ENCODE assay signal across 20 cellular contexts in the genomic region with DNA sequence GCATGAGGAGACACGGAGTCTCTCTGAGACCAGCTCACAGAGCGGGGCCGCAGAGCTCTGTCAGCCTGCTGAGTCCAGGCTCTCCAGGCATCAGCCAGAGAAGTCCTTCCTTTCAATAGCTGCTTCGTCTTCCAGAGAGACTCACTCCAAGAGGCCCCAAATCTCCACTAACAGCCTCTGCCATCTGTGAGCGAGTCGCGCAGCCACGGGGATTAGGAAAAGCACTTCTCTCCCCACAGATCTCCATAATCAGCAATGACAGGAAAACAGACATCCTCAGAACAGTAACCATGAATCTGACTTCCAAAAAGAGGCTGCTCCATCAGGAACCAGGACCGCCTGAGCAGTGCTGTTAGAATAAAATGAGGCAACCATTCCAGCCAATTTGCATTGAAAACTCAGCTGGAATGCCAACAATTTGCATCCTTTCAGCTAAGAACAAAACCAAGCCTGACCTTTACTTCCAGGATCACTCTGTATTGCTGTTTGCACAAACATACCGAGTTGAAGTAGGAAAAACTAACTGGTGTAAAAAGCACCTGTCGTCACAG.
DNase-seq lines count a peak whose midpoint lies in the region; ATAC-seq and TF ChIP-seq lines count a peak whose summit lies in the region.
"Had no signal": no experiment of that assay in that cellular context is flagged by ENCODE, and none has a peak within 500 bp of the region (broad histone marks: within the 10 kb centered on the region; RNA-seq: fewer than 3 reads in every experiment).

No MANE protein-coding gene starts in this region.

- DNase-seq in NCI-H1417 (lab: John Stamatoyannopoulos, UW) = peak in 2 of 3 experiments; percentile 35 to 51
- DNase-seq in NCI-H1417 treated with DMSO at 0.1 percent for 48 hours (lab: John Stamatoyannopoulos, UW) = no peak
- peak; percentile 99 for DNase-seq in NCI-H526 treated with DMSO at 0.1 percent for 48 hours (lab: John Stamatoyannopoulos, UW)
- no peak for DNase-seq in endothelial cell (ENCODE audit: low spot score)
- no peak for DNase-seq in neural crest cell (ENCODE audit: low read depth, low spot score)
- DNase-seq in KBM-7 = no peak
- no peak for DNase-seq in naive thymus-derived CD4-positive, alpha-beta T cell
- no peak for DNase-seq in sciatic nerve (ENCODE audit: low spot score)
- DNase-seq: 8988T; activated CD4-positive, alpha-beta T cell treated with anti-CD3 and anti-CD28 coated beads, Interleukin-2, amount 50 U/mL, for 4 hours; activated T-cell treated with anti-CD3 and anti-CD28 coated beads, Interleukin-2, amount 50 U/mL, for 4 hours; adrenal gland; mammary epithelial cell; NCI-H446 treated with DMSO at 0.1 percent for 48 hours; stimulated activated naive CD4-positive, alpha-beta T cell treated with Interleukin-2 at 50 U/mL for 16 hours; upper lobe of right lung had no signal

- ATAC-seq in naive thymus-derived CD4-positive, alpha-beta T cell = no peak
- no peak for ATAC-seq in sciatic nerve
- ATAC-seq: activated T-cell treated with anti-CD3 and anti-CD28 coated beads, Interleukin-2, amount 50 U/mL, for 4 hours; upper lobe of right lung had no signal

- TF ChIP-seq CTCF in endothelial cell (IDR thresholded peaks at IDR 0.05; ENCODE audit: unreplicated experiment) = no peak
- no peak for TF ChIP-seq CTCF in neural crest cell (conservative IDR thresholded peaks at IDR 0.05)

- peaks cover 1% of the 10 kb centered on the region for H3K27me3 Mint-ChIP-seq in endothelial cell (ENCODE audit: unreplicated experiment)
- H3K27me3 Mint-ChIP-seq in neural crest cell (ENCODE audit: low read depth) = no peaks in the 10 kb centered on the region
- H3K27me3 Mint-ChIP-seq in naive thymus-derived CD4-positive, alpha-beta T cell = peaks cover 0 to 3% (median 0%) of the 10 kb centered on the region in 5 donors

- H3K4me3 Mint-ChIP-seq in endothelial cell (ENCODE audit: unreplicated experiment) = peak overlapping the region; percentile 70
- H3K4me3 Mint-ChIP-seq in neural crest cell = peak overlapping the region; percentile 9
- no peak overlapping the region for H3K4me3 Mint-ChIP-seq in naive thymus-derived CD4-positive, alpha-beta T cell
- H3K4me3 Mint-ChIP-seq: activated T-cell treated with anti-CD3 and anti-CD28 coated beads, Interleukin-2, amount 50 U/mL, for 4 hours; T-helper 2 cell treated with Interferon-gamma antibody and Interleukin-4, amounts not matched to agents 5 μg/mL and 100 μg/mL, for 36 hours had no signal

- intact Hi-C loops in naive thymus-derived CD4-positive, alpha-beta T cell (cut with micrococcal nuclease) = no loop called here
- intact Hi-C loops in sciatic nerve (cut with DNase I) = no loop called here

- H3K27ac Mint-ChIP-seq in endothelial cell (ENCODE audit: unreplicated experiment) = no peak overlapping the region
- H3K27ac Mint-ChIP-seq in neural crest cell (ENCODE audit: unreplicated experiment) = peak overlapping the region; percentile 78
- no peak overlapping the region for H3K27ac Mint-ChIP-seq in naive thymus-derived CD4-positive, alpha-beta T cell
- H3K27ac Mint-ChIP-seq: T-helper 2 cell treated with Interferon-gamma antibody and Interleukin-4, amounts not matched to agents 5 μg/mL and 100 μg/mL, for 36 hours had no signal

- H3K36me3 Mint-ChIP-seq in endothelial cell (ENCODE audit: low read depth, unreplicated experiment) = peaks cover 15% of the 10 kb centered on the region
- H3K36me3 Mint-ChIP-seq in neural crest cell (ENCODE audit: low read depth) = peaks cover 4% of the 10 kb centered on the region
- H3K36me3 Mint-ChIP-seq in naive thymus-derived CD4-positive, alpha-beta T cell = peaks cover 0 to 2% (median 0%) of the 10 kb centered on the region in 5 donors

- POLR2A ChIA-PET in naive thymus-derived CD4-positive, alpha-beta T cell (lab: Charles Lee) = no interaction called here

- H3K36me3 ChIP-seq in naive thymus-derived CD4-positive, alpha-beta T cell (ENCODE audit: control insufficient read depth in 2 of 3, insufficient read depth in 3 of 3, low read length in 3 of 3) = no peaks in the 10 kb centered on the region
- H3K36me3 ChIP-seq: adrenal gland, upper lobe of right lung had no signal

- H3K9me3 Mint-ChIP-seq in endothelial cell (ENCODE audit: unreplicated experiment) (no peaks in the 10 kb centered on the region), neural crest cell (peaks cover 4% of the 10 kb centered on the region)
- no peaks in the 10 kb centered on the region for H3K9me3 Mint-ChIP-seq in naive thymus-derived CD4-positive, alpha-beta T cell
- H3K9me3 Mint-ChIP-seq: activated T-cell treated with anti-CD3 and anti-CD28 coated beads, Interleukin-2, amount 50 U/mL, for 4 hours; T-helper 2 cell treated with Interferon-gamma antibody and Interleukin-4, amounts not matched to agents 5 μg/mL and 100 μg/mL, for 36 hours had no signal

- H3K9me3 ChIP-seq in naive thymus-derived CD4-positive, alpha-beta T cell (ENCODE audit: control insufficient read depth in 2 of 3, low read length in 3 of 3) = no peaks in the 10 kb centered on the region
- H3K9me3 ChIP-seq: adrenal gland, upper lobe of right lung had no signal

- no peaks in the 10 kb centered on the region for H3K4me1 ChIP-seq in naive thymus-derived CD4-positive, alpha-beta T cell (ENCODE audit: control insufficient read depth in 2 of 2, insufficient read depth in 2 of 2, low read length in 2 of 2)
- H3K4me1 ChIP-seq: adrenal gland, upper lobe of right lung had no signal

- H3K4me1 Mint-ChIP-seq in endothelial cell (ENCODE audit: unreplicated experiment) (peaks cover 6% of the 10 kb centered on the region), neural crest cell (peaks cover 40% of the 10 kb centered on the region)
- no peaks in the 10 kb centered on the region for H3K4me1 Mint-ChIP-seq in naive thymus-derived CD4-positive, alpha-beta T cell

- no peak overlapping the region for H3K27ac ChIP-seq in naive thymus-derived CD4-positive, alpha-beta T cell (ENCODE audit: low read depth, low read length)
- H3K27ac ChIP-seq: adrenal gland, coronary artery, RWPE1, skin epidermis, upper lobe of right lung had no signal

- H3K27me3 ChIP-seq in naive thymus-derived CD4-positive, alpha-beta T cell (ENCODE audit: control insufficient read depth in 2 of 2, insufficient read depth in 2 of 2, low read length in 2 of 2) = no peaks in the 10 kb centered on the region
- H3K27me3 ChIP-seq: adrenal gland, upper lobe of right lung had no signal

- CTCF ChIA-PET in naive thymus-derived CD4-positive, alpha-beta T cell (lab: Charles Lee) = no interaction called here

- no peak overlapping the region for H3K4me3 ChIP-seq in naive thymus-derived CD4-positive, alpha-beta T cell (ENCODE audit: low read length)
- H3K4me3 ChIP-seq: adrenal gland, coronary artery, skin epidermis, upper lobe of right lung had no signal

- in situ Hi-C loops in KBM-7 (cut with MboI; ENCODE audit: low pct_unique_long_range_greater_than_20kb, low sequenced_read_pairs) = no loop called here

Comparison
In these comparisons a context has a peak if more than half of its experiments do, and no peak if none do; other contexts are left out.
1. DNase-seq: peak in NCI-H1417 (2 of 3) and NCI-H526 treated with DMSO at 0.1 percent for 48 hours (single experiment); none in NCI-H1417 treated with DMSO at 0.1 percent for 48 hours (single experiment), endothelial cell (single experiment), neural crest cell (single experiment), KBM-7 (single experiment), naive thymus-derived CD4-positive, alpha-beta T cell (0 of 9) and sciatic nerve (single experiment).
2. H3K4me3 Mint-ChIP-seq: peak in endothelial cell (single experiment) and neural crest cell (single experiment); none in naive thymus-derived CD4-positive, alpha-beta T cell (0 of 10).